In the genomic region with DNA sequence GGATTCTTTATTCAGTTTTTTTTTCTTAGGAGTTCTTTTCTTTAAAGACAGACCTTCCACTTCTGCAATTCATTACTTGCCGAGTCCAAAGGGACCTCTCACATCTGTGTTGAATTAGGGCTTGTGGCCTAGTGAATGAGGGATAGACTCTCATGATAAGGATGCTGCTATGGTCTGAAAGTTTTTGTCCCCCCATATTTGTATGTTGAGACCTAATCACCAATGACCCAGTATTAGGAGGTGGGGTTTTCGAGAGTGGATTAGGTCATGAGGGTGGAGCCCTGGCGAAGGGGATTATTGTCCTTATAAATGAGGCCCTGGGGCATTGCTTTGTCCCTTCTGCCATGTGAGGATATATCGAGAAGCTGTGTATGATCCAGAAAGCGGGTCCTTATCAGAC, we compare ENCODE assay signal across 12 cellular contexts.
A peak's percentile ranks its signal among the peaks of the same experiment; 100 is the strongest.
DNase-seq lines count a peak whose midpoint lies in the region; ATAC-seq lines count a peak whose summit lies in the region.
"Had no signal": no experiment of that assay in that cellular context is flagged by ENCODE, and none has a peak within 500 bp of the region (broad histone marks: within the 10 kb centered on the region; RNA-seq: fewer than 3 reads in every experiment).

No MANE protein-coding gene starts in this region.

- no peak overlapping the region for H3K27ac Mint-ChIP-seq in stimulated activated effector memory CD8-positive, alpha-beta T cell treated with anti-CD3 and anti-CD28 coated beads, Interleukin-12 subunit alpha, Interleukin-12 subunit beta, amount 100 ng/mL, for 72 hours
- H3K27ac Mint-ChIP-seq: endodermal cell had no signal

- no peak overlapping the region for H3K4me3 Mint-ChIP-seq in stimulated activated effector memory CD8-positive, alpha-beta T cell treated with anti-CD3 and anti-CD28 coated beads, Interleukin-12 subunit alpha, Interleukin-12 subunit beta, amount 100 ng/mL, for 72 hours
- H3K4me3 Mint-ChIP-seq: CD4-positive, CD25-positive, alpha-beta regulatory T cell; endodermal cell had no signal

- no peaks in the 10 kb centered on the region for H3K27me3 ChIP-seq in subcutaneous abdominal adipose tissue (ENCODE audit: control insufficient read depth in 5 of 5, insufficient read depth in 4 of 5, low read length in 5 of 5)

- H3K36me3 Mint-ChIP-seq in stimulated activated effector memory CD8-positive, alpha-beta T cell treated with anti-CD3 and anti-CD28 coated beads, Interleukin-12 subunit alpha, Interleukin-12 subunit beta, amount 100 ng/mL, for 72 hours = no peaks in the 10 kb centered on the region
- H3K36me3 Mint-ChIP-seq: CD4-positive, CD25-positive, alpha-beta regulatory T cell had no signal

- no peaks in the 10 kb centered on the region for H3K9me3 ChIP-seq in SK-N-MC (ENCODE audit: low read depth, low read length)
- H3K9me3 ChIP-seq in subcutaneous abdominal adipose tissue (ENCODE audit: control insufficient read depth in 5 of 5, low read length in 5 of 5) = no peaks in the 10 kb centered on the region

- H3K27ac ChIP-seq in SK-N-MC (peak overlapping the region; percentile 99), subcutaneous abdominal adipose tissue (ENCODE audit: low read depth, low read length) (peak overlapping the region; percentile 11)

- H3K36me3 ChIP-seq in SK-N-MC (ENCODE audit: insufficient read depth, low read length) (peaks cover 14% of the 10 kb centered on the region), subcutaneous abdominal adipose tissue (ENCODE audit: control insufficient read depth in 5 of 5, insufficient read depth in 5 of 5, low read length in 5 of 5) (no peaks in the 10 kb centered on the region)

- DNase-seq in GM03348 (ENCODE audit: low spot score) = peak; percentile 54
- peak; percentile 83 for DNase-seq in SK-N-MC (ENCODE audit: low read depth, low spot score)
- DNase-seq in fibroblast of the conjunctiva (ENCODE audit: low read depth) = peak; percentile 57
- no peak for DNase-seq in stimulated activated CD4-positive, alpha-beta T cell treated with anti-CD3 and anti-CD28 coated beads, Interleukin-4, amount 100 ng/mL, for 24 hours
- no peak for DNase-seq in stimulated activated effector memory CD8-positive, alpha-beta T cell treated with anti-CD3 and anti-CD28 coated beads, Interleukin-12 subunit alpha, Interleukin-12 subunit beta, amount 100 ng/mL, for 72 hours (ENCODE audit: low spot score in 2 of 2)
- DNase-seq in NCI-H1048 (lab: John Stamatoyannopoulos, UW) = no peak
- DNase-seq: activated effector memory CD4-positive, alpha-beta T cell treated with anti-CD3 and anti-CD28 coated beads, Interleukin-2, amount 50 U/mL, for 16 hours; occipital lobe; substantia nigra had no signal

- no peak for ATAC-seq in stimulated activated effector memory CD8-positive, alpha-beta T cell treated with anti-CD3 and anti-CD28 coated beads, Interleukin-12 subunit alpha, Interleukin-12 subunit beta, amount 100 ng/mL, for 72 hours

- no peaks in the 10 kb centered on the region for H3K4me1 Mint-ChIP-seq in stimulated activated effector memory CD8-positive, alpha-beta T cell treated with anti-CD3 and anti-CD28 coated beads, Interleukin-12 subunit alpha, Interleukin-12 subunit beta, amount 100 ng/mL, for 72 hours

- H3K4me3 ChIP-seq in SK-N-MC (peak overlapping the region; percentile 63), subcutaneous abdominal adipose tissue (ENCODE audit: low read depth in 1 of 5, low read length in 5 of 5) (peak overlapping the region in 1 of 5 donors; percentile 15)

- no peaks in the 10 kb centered on the region for H3K9me3 Mint-ChIP-seq in stimulated activated effector memory CD8-positive, alpha-beta T cell treated with anti-CD3 and anti-CD28 coated beads, Interleukin-12 subunit alpha, Interleukin-12 subunit beta, amount 100 ng/mL, for 72 hours

- H3K4me1 ChIP-seq in subcutaneous abdominal adipose tissue (ENCODE audit: control insufficient read depth in 5 of 5, insufficient read depth in 5 of 5, low read length in 5 of 5) = peaks cover 0 to 17% (median 10%) of the 10 kb centered on the region in 5 donors

- H3K9ac ChIP-seq in SK-N-MC (ENCODE audit: insufficient read length) = peak overlapping the region; percentile 80
- peak overlapping the region in 1 of 5 donors; percentile 5 for H3K9ac ChIP-seq in subcutaneous abdominal adipose tissue (ENCODE audit: low read length in 5 of 5)

Comparison
In these comparisons a context has a peak if more than half of its experiments do, and no peak if none do; other contexts are left out.
1. DNase-seq: peak in GM03348 (single experiment), SK-N-MC (single experiment) and fibroblast of the conjunctiva (single experiment); none in stimulated activated CD4-positive, alpha-beta T cell treated with anti-CD3 and anti-CD28 coated beads, Interleukin-4, amount 100 ng/mL, for 24 hours (single experiment), stimulated activated effector memory CD8-positive, alpha-beta T cell treated with anti-CD3 and anti-CD28 coated beads, Interleukin-12 subunit alpha, Interleukin-12 subunit beta, amount 100 ng/mL, for 72 hours (0 of 2) and NCI-H1048 (single experiment).